In the genomic region with DNA sequence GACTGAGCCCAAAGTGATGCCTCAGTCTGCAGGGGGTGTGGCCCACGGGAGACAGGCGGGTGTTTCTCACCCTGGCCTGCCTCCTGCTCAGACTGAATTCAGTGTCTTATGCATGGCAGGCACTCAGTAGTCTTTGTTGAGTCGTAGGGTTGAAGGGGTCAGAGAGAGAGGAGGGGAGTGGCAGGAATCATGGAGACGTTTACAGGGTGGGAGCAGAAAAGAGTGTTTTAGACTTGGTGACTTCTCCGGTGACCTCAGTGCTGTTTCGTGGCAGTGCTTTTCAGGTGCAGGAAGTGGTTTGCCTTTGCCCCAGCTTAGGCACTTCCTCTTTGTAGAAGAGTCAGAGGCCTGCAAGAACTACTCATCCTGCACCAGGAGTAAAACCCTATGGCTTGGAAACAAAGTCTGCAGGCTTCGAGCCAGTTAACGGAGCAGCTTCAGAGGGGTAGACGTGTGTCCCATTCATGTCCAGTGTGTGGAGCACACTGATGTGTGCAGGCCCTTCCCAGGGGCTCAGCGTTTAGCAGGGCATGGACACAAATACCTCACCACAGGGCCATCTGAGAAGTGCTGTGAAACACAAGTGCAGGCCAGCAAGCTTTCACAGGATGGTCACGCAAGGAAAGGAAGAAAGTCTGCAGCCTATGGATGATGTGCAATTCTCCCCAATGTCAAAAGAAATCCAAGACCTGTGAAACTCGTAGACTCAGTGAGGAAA, we compare ENCODE assay signal across 8 cellular contexts. TPM values are rescaled to one million over a fixed set of nuclear protein-coding genes. Genes with fewer than 3 reads are reported as not detected.
DNase-seq lines count a peak whose midpoint lies in the region; ATAC-seq and TF ChIP-seq lines count a peak whose summit lies in the region.

No MANE protein-coding gene starts in this region.

- H3K4me3 ChIP-seq in Jurkat, Clone E6-1 (ENCODE audit: low read length): peak overlapping the region; percentile 46
- H3K4me3 ChIP-seq in transverse colon (no peak overlapping the region), osteoblast (ENCODE audit: insufficient read depth, low read length) (no peak overlapping the region)

- peak overlapping the region; percentile 39 to 75 (median 70) for H3K4me3 Mint-ChIP-seq in immature natural killer cell

- H3K9me3 Mint-ChIP-seq in immature natural killer cell: no peaks in the 10 kb centered on the region

- H3K4me1 Mint-ChIP-seq in immature natural killer cell: peaks cover 95 to 99% of the 10 kb centered on the region in 2 donors

- no peaks in the 10 kb centered on the region for H3K36me3 ChIP-seq in transverse colon
- H3K36me3 ChIP-seq in osteoblast (ENCODE audit: insufficient read depth, low read length): no peaks in the 10 kb centered on the region

- H3K27me3 Mint-ChIP-seq in immature natural killer cell (ENCODE audit: low read depth in 3 of 3): peaks cover 1 to 13% (median 10%) of the 10 kb centered on the region in 3 donors

- H4K20me1 ChIP-seq in osteoblast (ENCODE audit: insufficient read depth, low read length): no peaks in the 10 kb centered on the region

- TF ChIP-seq POLR2A in transverse colon (IDR thresholded peaks at IDR 0.05): no peak

- peaks cover 0 to 29% (median 0%) of the 10 kb centered on the region in 4 donors for H3K4me1 ChIP-seq in transverse colon
- H3K4me1 ChIP-seq in osteoblast (ENCODE audit: insufficient read depth, low read length): no peaks in the 10 kb centered on the region

- no peaks in the 10 kb centered on the region for H3K27me3 ChIP-seq in transverse colon
- H3K27me3 ChIP-seq in osteoblast (ENCODE audit: insufficient read depth, low read length): no peaks in the 10 kb centered on the region

- H2AFZ ChIP-seq in osteoblast (ENCODE audit: low read length): no peak overlapping the region

- H3K9me3 ChIP-seq in transverse colon (no peaks in the 10 kb centered on the region), osteoblast (ENCODE audit: low read depth, low read length) (no peaks in the 10 kb centered on the region)

- H3K27ac ChIP-seq in transverse colon: peak overlapping the region; percentile 55 to 77 (median 66)
- no peak overlapping the region for H3K27ac ChIP-seq in osteoblast (ENCODE audit: low read depth, low read length)

- no peaks in the 10 kb centered on the region for H3K79me2 ChIP-seq in osteoblast (ENCODE audit: insufficient read depth, low read length)

- TF ChIP-seq EP300 in transverse colon (IDR thresholded peaks at IDR 0.05; ENCODE audit: low read depth): no peak

- no peak overlapping the region for H3K4me2 ChIP-seq in osteoblast (ENCODE audit: insufficient read depth, low read length)

- no peak for TF ChIP-seq CTCF in transverse colon (IDR thresholded peaks at IDR 0.05)
- TF ChIP-seq CTCF in osteoblast (IDR thresholded peaks at IDR 0.05; ENCODE audit: extremely low read depth, low read depth, low read length): no peak

- ATAC-seq in GM21447 (IDR thresholded peaks at IDR 0.05; ENCODE audit: unreplicated experiment): peak; percentile 95

- in situ Hi-C loops in transverse colon (cut with MboI; ENCODE audit: low pct_ligation_motif_present in 1 of 4, low pct_unique_long_range_greater_than_20kb in 1 of 4, low sequenced_read_pairs in 3 of 4): no loop called here

- peaks cover 0 to 5% (median 4%) of the 10 kb centered on the region in 3 donors for H3K36me3 Mint-ChIP-seq in immature natural killer cell

- DNase-seq in Daoy (ENCODE audit: low read depth) (peak; percentile 50), immature natural killer cell (peak; percentile 83 to 85 (median 83)), transverse colon (peak; percentile 64), NCI-H69 (lab: John Stamatoyannopoulos, UW) (no peak), osteoblast (ENCODE audit: insufficient read length, low spot score, missing footprints) (no peak)
- DNase-seq in Jurkat, Clone E6-1 (ENCODE audit: low read depth, low spot score): peak; percentile 98
- peak; percentile 65 for DNase-seq in activated CD4-positive, alpha-beta T cell treated with anti-CD3 and anti-CD28 coated beads, Interleukin-2, amount 50 U/mL, for 1 hour

- WGBS in transverse colon (ENCODE audit: low coverage in 1 of 2), 2 donors: 61% methylated on average over 12 of the region's 12 CpGs; no CpG with 5 or more reads in 1 of the 2 donors

- H3K27ac Mint-ChIP-seq in immature natural killer cell: peak overlapping the region; percentile 92 to 99 (median 96)

- intact Hi-C loops in transverse colon (cut with DNase I; ENCODE audit: low total_unique reads): no loop called here

RNA-seq across cellular contexts. Expression of a gene that starts 24.5 kb away (rescaled TPM):
- 2.3 and 4.5 TPM in 2 replicates for total RNA-seq in Daoy (2014; rRNA removed; shearing (Covaris generic))
- polyA plus RNA-seq in Jurkat, Clone E6-1 (2012; ENCODE audit: insufficient read depth, insufficient read length): 50.1 TPM
- polyA plus RNA-seq in immature natural killer cell: 10 to 100 TPM; 45.8 to 80.6 (median 47.0) TPM
- 10 to 100 TPM in 3 of 4 donors, 1 to 10 TPM in 1; 8.7 to 29.1 (median 14.5) TPM for total RNA-seq in transverse colon
- total RNA-seq in osteoblast: 0.72 and 0.88 TPM in 2 replicates

Comparison
In these comparisons a context has a peak if more than half of its experiments do, and no peak if none do; other contexts are left out.
1. DNase-seq: peak in Daoy (single experiment), Jurkat, Clone E6-1 (single experiment), activated CD4-positive, alpha-beta T cell treated with anti-CD3 and anti-CD28 coated beads, Interleukin-2, amount 50 U/mL, for 1 hour (single experiment), immature natural killer cell (3 of 3) and transverse colon (single experiment); none in NCI-H69 (single experiment) and osteoblast (single experiment).